ENCODE assay signal across 8 cellular contexts in the genomic region with DNA sequence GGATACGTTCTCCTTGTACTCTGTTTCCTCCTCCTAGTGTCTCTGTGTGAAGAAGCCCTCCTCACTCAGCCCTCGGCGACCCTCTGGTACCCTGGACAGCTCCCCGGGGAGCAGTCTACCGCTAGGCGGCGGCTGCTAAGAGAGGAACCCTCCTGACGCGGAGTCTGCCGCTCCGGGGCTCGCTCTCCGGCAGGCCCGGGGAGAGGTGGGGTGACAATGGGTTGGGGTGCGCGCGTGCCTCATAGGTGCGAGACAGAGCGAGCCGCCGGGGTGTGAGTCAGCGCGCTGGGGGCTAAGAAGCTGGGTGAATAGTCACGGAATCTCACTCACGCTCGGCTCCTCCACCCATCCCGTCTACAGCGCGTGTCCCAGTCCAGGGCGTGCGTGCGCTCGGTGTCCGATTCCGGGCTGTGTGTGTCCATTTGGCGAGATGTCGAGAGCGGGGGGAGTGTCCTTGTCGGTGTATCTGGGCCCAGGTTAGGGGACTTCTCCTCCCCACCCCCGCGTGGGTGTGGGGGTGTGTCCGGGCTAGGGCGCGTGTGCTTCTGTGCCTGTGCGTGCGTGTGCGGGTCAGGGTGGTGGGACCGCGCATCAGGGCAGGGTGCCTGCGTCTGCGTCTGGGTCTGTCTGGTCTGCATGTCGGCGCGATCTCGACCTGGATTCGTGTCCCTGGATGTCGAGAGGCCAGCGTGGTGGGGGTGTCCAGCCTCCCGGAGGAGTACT. TPM values are rescaled to one million over a fixed set of nuclear protein-coding genes. Genes with fewer than 3 reads are reported as not detected.
DNase-seq lines count a peak whose midpoint lies in the region; ATAC-seq and FAIRE-seq lines count a peak whose summit lies in the region.

No MANE protein-coding gene starts in this region.

- no peak for FAIRE-seq in RCC 7860 (lab: Jason Lieb, UNC)

- no peaks in the 10 kb centered on the region for H3K36me3 Mint-ChIP-seq in memory B cell

- DNase-seq in G401 (ENCODE audit: low spot score) (peak; percentile 1), NCI-H510A (lab: John Stamatoyannopoulos, UW) (peak; percentile 21), dermis microvascular lymphatic vessel endothelial cell (ENCODE audit: low read depth in 2 of 2) (peak; percentile 21 to 59), memory B cell (ENCODE audit: low spot score in 2 of 2) (no peak), RCC 7860 (ENCODE audit: low spot score) (no peak), NCI-H2029 treated with DMSO at 0.1 percent for 48 hours (lab: John Stamatoyannopoulos, UW) (no peak)
- peak in 1 of 2 donors; percentile 13 for DNase-seq in stimulated activated naive CD8-positive, alpha-beta T cell treated with anti-CD3 and anti-CD28 coated beads, Interleukin-15, amount 100 ng/mL, for 72 hours

- in situ Hi-C loops in G401 (cut with HindIII; ENCODE audit: low sequenced_read_pairs): no loop called here

- no peak for ATAC-seq in memory B cell (ENCODE audit: low read depth)
- ATAC-seq in stimulated activated naive CD8-positive, alpha-beta T cell treated with anti-CD3 and anti-CD28 coated beads, Interleukin-15, amount 100 ng/mL, for 72 hours: peak; percentile 35
- ATAC-seq in HG03520 (IDR thresholded peaks at IDR 0.05; ENCODE audit: unreplicated experiment): no peak

- peaks cover 6% of the 10 kb centered on the region for H3K27me3 Mint-ChIP-seq in memory B cell
- peaks cover 53% of the 10 kb centered on the region for H3K27me3 Mint-ChIP-seq in stimulated activated naive CD8-positive, alpha-beta T cell treated with anti-CD3 and anti-CD28 coated beads, Interleukin-15, amount 100 ng/mL, for 72 hours

- peak overlapping the region; percentile 42 for H3K4me3 Mint-ChIP-seq in memory B cell
- H3K4me3 Mint-ChIP-seq in stimulated activated naive CD8-positive, alpha-beta T cell treated with anti-CD3 and anti-CD28 coated beads, Interleukin-15, amount 100 ng/mL, for 72 hours: peak overlapping the region in 1 of 2 donors; percentile 40

- peaks cover 6% of the 10 kb centered on the region for H3K4me1 Mint-ChIP-seq in memory B cell
- peaks cover 10% of the 10 kb centered on the region for H3K4me1 Mint-ChIP-seq in stimulated activated naive CD8-positive, alpha-beta T cell treated with anti-CD3 and anti-CD28 coated beads, Interleukin-15, amount 100 ng/mL, for 72 hours

- no peak overlapping the region for H3K27ac Mint-ChIP-seq in memory B cell
- no peak overlapping the region for H3K27ac Mint-ChIP-seq in stimulated activated naive CD8-positive, alpha-beta T cell treated with anti-CD3 and anti-CD28 coated beads, Interleukin-15, amount 100 ng/mL, for 72 hours

- no peaks in the 10 kb centered on the region for H3K9me3 Mint-ChIP-seq in memory B cell
- no peaks in the 10 kb centered on the region for H3K9me3 Mint-ChIP-seq in stimulated activated naive CD8-positive, alpha-beta T cell treated with anti-CD3 and anti-CD28 coated beads, Interleukin-15, amount 100 ng/mL, for 72 hours

RNA-seq across cellular contexts. Expression of gene HS3ST2, which starts 0.6 kb away (rescaled TPM):
- not detected in 2 replicates for total RNA-seq in G401 (2014; rRNA removed; shearing (Covaris generic))
- 0.13 TPM in 1 of 2 replicates, not detected in the other for total RNA-seq in dermis microvascular lymphatic vessel endothelial cell

Comparison
In these comparisons a context has a peak if more than half of its experiments do, and no peak if none do; other contexts are left out.
1. DNase-seq: peak in G401 (single experiment), NCI-H510A (single experiment) and dermis microvascular lymphatic vessel endothelial cell (2 of 2); none in memory B cell (0 of 2), RCC 7860 (single experiment) and NCI-H2029 treated with DMSO at 0.1 percent for 48 hours (single experiment).